Comparison of ENCODE assay signal across 10 cellular contexts in the genomic region with DNA sequence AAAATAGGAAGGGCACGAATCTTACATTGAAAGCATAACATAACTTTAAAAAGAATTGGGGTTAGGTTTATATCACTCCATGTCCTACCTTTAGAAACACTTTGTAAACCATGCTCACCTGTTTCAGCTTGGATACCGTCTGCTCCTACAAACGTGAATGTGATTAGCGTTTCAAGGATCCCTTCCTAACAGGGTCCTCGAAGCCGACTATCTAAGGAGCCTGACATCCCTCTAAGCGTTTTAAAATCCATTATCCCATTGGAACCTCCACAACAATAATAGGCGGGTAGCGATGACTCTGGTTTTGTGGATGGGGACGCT. TPM values are rescaled to one million over a fixed set of nuclear protein-coding genes. Genes with fewer than 3 reads are reported as not detected.
DNase-seq lines count a peak whose midpoint lies in the region; ATAC-seq and TF ChIP-seq lines count a peak whose summit lies in the region.
"Had no signal": no experiment of that assay in that cellular context is flagged by ENCODE, and none has a peak within 500 bp of the region (broad histone marks: within the 10 kb centered on the region; RNA-seq: fewer than 3 reads in every experiment).

No MANE protein-coding gene starts in this region.

- no peaks in the 10 kb centered on the region for H3K79me2 ChIP-seq in H9 (ENCODE audit: insufficient read depth, low read length)

- H2AK5ac ChIP-seq in H9 (ENCODE audit: insufficient read length, low read length), result no peak overlapping the region

- peaks cover 10% of the 10 kb centered on the region for H3K23me2 ChIP-seq in H9 (ENCODE audit: insufficient read length, low read depth, low read length, poor library complexity, severe bottlenecking)

- no peak for ATAC-seq in body of pancreas
- ATAC-seq in T-helper 17 cell, result no peak
- ATAC-seq in GM21528 (IDR thresholded peaks at IDR 0.05; ENCODE audit: low FRiP score, unreplicated experiment), result no peak
- ATAC-seq in GM21423 (IDR thresholded peaks at IDR 0.05; ENCODE audit: unreplicated experiment), result no peak
- ATAC-seq: stimulated activated memory B cell treated with anti-CD40 and anti-IgM and Interleukin-4, amounts not matched to agents 10 μg/mL and 1 μg/mL and 100 μg/mL, for 72 hours had no signal

- H3K9ac ChIP-seq in H9 (ENCODE audit: extremely low read depth, insufficient read length, low read length) (no peak overlapping the region), skeletal muscle satellite cell (ENCODE audit: low read depth, low read length) (peak overlapping the region; percentile 83)

- H3K27ac Mint-ChIP-seq in H9 (no peak overlapping the region), T-helper 17 cell (no peak overlapping the region)
- H3K27ac Mint-ChIP-seq: stimulated activated memory B cell treated with anti-CD40 and anti-IgM and Interleukin-4, amounts not matched to agents 10 μg/mL and 1 μg/mL and 100 μg/mL, for 72 hours had no signal

- no peaks in the 10 kb centered on the region for H3K36me3 ChIP-seq in body of pancreas (replicated peaks in 1 of 2; ENCODE audit: insufficient read depth in 1 of 2, low read depth in 2 of 2)
- no peaks in the 10 kb centered on the region for H3K36me3 ChIP-seq in skeletal muscle satellite cell (ENCODE audit: insufficient read depth, low read length)

- no peak overlapping the region for H3K4ac ChIP-seq in H9 (ENCODE audit: low read depth, low read length)

- H3K4me3 ChIP-seq in body of pancreas (no peak overlapping the region), iPS-18c (ENCODE audit: insufficient read depth, low read depth, low read length) (peak overlapping the region; percentile 71; the same call in 1 of the 2 replicates), skeletal muscle satellite cell (ENCODE audit: low read length) (peak overlapping the region; percentile 77)

- H3K9me3 ChIP-seq in H9 (ENCODE audit: control insufficient read depth, low read depth, low read length), result no peaks in the 10 kb centered on the region
- H3K9me3 ChIP-seq in body of pancreas, result no peaks in the 10 kb centered on the region
- peaks cover 2% of the 10 kb centered on the region for H3K9me3 ChIP-seq in iPS-18c (ENCODE audit: control insufficient read depth, insufficient read depth, low read length)
- no peaks in the 10 kb centered on the region for H3K9me3 ChIP-seq in skeletal muscle satellite cell (replicated peaks; ENCODE audit: low read length)
- H3K9me3 ChIP-seq in T-helper 17 cell (ENCODE audit: control insufficient read depth, low read length, poor library complexity, severe bottlenecking), result no peaks in the 10 kb centered on the region

- H4K20me1 ChIP-seq in H9 (ENCODE audit: control insufficient read depth, insufficient read depth, insufficient read length), result no peaks in the 10 kb centered on the region

- no peak overlapping the region for H2AFZ ChIP-seq in H9 (ENCODE audit: low read length)

- H2BK120ac ChIP-seq in H9 (ENCODE audit: low read depth, low read length, poor library complexity, severe bottlenecking), result no peak overlapping the region

- H3K27me3 Mint-ChIP-seq in H9 (ENCODE audit: low read depth), result peaks cover 60% of the 10 kb centered on the region
- H3K27me3 Mint-ChIP-seq in T-helper 17 cell, result peaks cover 32% of the 10 kb centered on the region

- no peak overlapping the region for H4K5ac ChIP-seq in H9 (ENCODE audit: insufficient read length, low read depth, low read length)

- no peak overlapping the region for H3T11ph ChIP-seq in H9 (ENCODE audit: low read length)

- no peak for TF ChIP-seq POLR2A in body of pancreas (IDR thresholded peaks at IDR 0.05)

- no peak overlapping the region for H3K18ac ChIP-seq in H9 (ENCODE audit: insufficient read length, low read depth, low read length)

- H3K23ac ChIP-seq in H9 (ENCODE audit: insufficient read length, low read depth, low read length), result no peak overlapping the region

- H2BK15ac ChIP-seq in H9 (ENCODE audit: low read depth, low read length), result no peak overlapping the region

- H3K36me3 Mint-ChIP-seq in H9 (ENCODE audit: insufficient read depth in 1 of 3, low read depth in 3 of 3) (no peaks in the 10 kb centered on the region), T-helper 17 cell (ENCODE audit: low read depth) (no peaks in the 10 kb centered on the region)
- H3K36me3 Mint-ChIP-seq: stimulated activated memory B cell treated with anti-CD40 and anti-IgM and Interleukin-4, amounts not matched to agents 10 μg/mL and 1 μg/mL and 100 μg/mL, for 72 hours had no signal

- no peak overlapping the region for H2BK20ac ChIP-seq in H9 (ENCODE audit: low read depth, low read length, poor library complexity, severe bottlenecking)

- no peaks in the 10 kb centered on the region for H3K79me1 ChIP-seq in H9 (ENCODE audit: insufficient read depth, low read depth, low read length, poor library complexity, severe bottlenecking)

- H3K27me3 ChIP-seq in H9 (ENCODE audit: insufficient read depth, low read length) (peaks cover 23% of the 10 kb centered on the region; the same call in 1 of the 2 replicates), body of pancreas (no peaks in the 10 kb centered on the region), skeletal muscle satellite cell (ENCODE audit: control insufficient read depth, insufficient read depth, low read length) (no peaks in the 10 kb centered on the region)

- no peak overlapping the region for H2BK5ac ChIP-seq in H9 (ENCODE audit: insufficient read length, low read length)

- DNase-seq in H9 (no peak), body of pancreas (no peak), posterior vena cava (ENCODE audit: low spot score) (no peak), T-helper 17 cell (no peak)
- DNase-seq: RPMI8226 had no signal

- H4K8ac ChIP-seq in H9 (replicated peaks; ENCODE audit: insufficient read length, low read depth, low read length), result no peak overlapping the region

- H3K4me3 Mint-ChIP-seq in H9 (peak overlapping the region; percentile 72 to 88), T-helper 17 cell (no peak overlapping the region)

- peaks cover 9% of the 10 kb centered on the region; the same call in 1 of the 2 replicates for H3K4me1 ChIP-seq in H9 (ENCODE audit: insufficient read depth, low read length)
- H3K4me1 ChIP-seq in body of pancreas, result peaks cover 13% of the 10 kb centered on the region
- peaks cover 40% of the 10 kb centered on the region for H3K4me1 ChIP-seq in skeletal muscle satellite cell (ENCODE audit: control insufficient read depth, insufficient read depth, low read length)

- no CpG with 5 or more reads among the region's 10 CpGs for WGBS in H9 (ENCODE audit: extremely low coverage, insufficient read length, low lambda C conversion rate)
- 10 to 16% methylated on average over 10 of the region's 10 CpGs for WGBS in body of pancreas, 2 donors

- no peak overlapping the region for H2BK12ac ChIP-seq in H9 (ENCODE audit: insufficient read length, low read depth, low read length)

- peak overlapping the region; percentile 39 for H3K4me2 ChIP-seq in H9 (ENCODE audit: insufficient read depth, insufficient read length, low read length)
- peak overlapping the region; percentile 93 for H3K4me2 ChIP-seq in skeletal muscle satellite cell (ENCODE audit: low read length)

- H3K9me3 Mint-ChIP-seq in H9, result peaks cover 0 to 2% of the 10 kb centered on the region in 2 experiments; a peak in 2 of 5 replicates

- H3K14ac ChIP-seq in H9 (ENCODE audit: insufficient read depth, low read length), result no peak overlapping the region

- no peak overlapping the region for H3K56ac ChIP-seq in H9 (ENCODE audit: insufficient read length, low read depth, low read length)

- H4K91ac ChIP-seq in H9 (ENCODE audit: insufficient read length, low read depth, low read length), result no peak overlapping the region

- intact Hi-C loops in body of pancreas (cut with DNase I), result no loop called here
- intact Hi-C loops in posterior vena cava (cut with DNase I), result no loop called here

- H3K4me1 Mint-ChIP-seq in H9 (peaks cover 32 to 34% of the 10 kb centered on the region in 2 experiments), T-helper 17 cell (peaks cover 2% of the 10 kb centered on the region)

- H3K27ac ChIP-seq in H9 (ENCODE audit: insufficient read length, low read depth, low read length) (no peak overlapping the region), body of pancreas (peak overlapping the region in 3 of 4 donors; percentile 42 to 63 (median 62))

- TF ChIP-seq CTCF in H9 (conservative IDR thresholded peaks at IDR 0.05), result no peak
- no peak for TF ChIP-seq CTCF in body of pancreas (IDR thresholded peaks at IDR 0.05)

RNA-seq across cellular contexts. Expression of a gene that starts 1.0 kb away (rescaled TPM):
- total RNA-seq in H9 (2021), result 0.17 and 0.24 TPM in 2 replicates
- 10 to 100 TPM; 23.7 to 34.0 TPM for total RNA-seq in body of pancreas
- 17.3 and 24.3 TPM in 2 replicates for total RNA-seq in skeletal muscle satellite cell (2012; rRNA removed)
- total RNA-seq in posterior vena cava, result 100 to 1,000 TPM in 1 of 2 donors, 10 to 100 TPM in 1; 97.9 to 113 TPM
- total RNA-seq in T-helper 17 cell, result under 1 TPM; 0.08 to 0.17 TPM

Comparison
In these comparisons a context has a peak if more than half of its experiments do, and no peak if none do; other contexts are left out.
1. H3K4me3 ChIP-seq: peak in iPS-18c (single experiment) and skeletal muscle satellite cell (single experiment); none in body of pancreas (0 of 2).
2. RNA of a gene that starts 1.0 kb away (total RNA-seq): 97.9 to 113 TPM in posterior vena cava and 23.7 to 34.0 TPM in body of pancreas; 0.17 to 0.24 TPM in H9 and 0.08 to 0.17 TPM in T-helper 17 cell; every median in the first group is over 10 times any median in the second.